22 cellular contexts compared by ENCODE assay signal in the genomic region with DNA sequence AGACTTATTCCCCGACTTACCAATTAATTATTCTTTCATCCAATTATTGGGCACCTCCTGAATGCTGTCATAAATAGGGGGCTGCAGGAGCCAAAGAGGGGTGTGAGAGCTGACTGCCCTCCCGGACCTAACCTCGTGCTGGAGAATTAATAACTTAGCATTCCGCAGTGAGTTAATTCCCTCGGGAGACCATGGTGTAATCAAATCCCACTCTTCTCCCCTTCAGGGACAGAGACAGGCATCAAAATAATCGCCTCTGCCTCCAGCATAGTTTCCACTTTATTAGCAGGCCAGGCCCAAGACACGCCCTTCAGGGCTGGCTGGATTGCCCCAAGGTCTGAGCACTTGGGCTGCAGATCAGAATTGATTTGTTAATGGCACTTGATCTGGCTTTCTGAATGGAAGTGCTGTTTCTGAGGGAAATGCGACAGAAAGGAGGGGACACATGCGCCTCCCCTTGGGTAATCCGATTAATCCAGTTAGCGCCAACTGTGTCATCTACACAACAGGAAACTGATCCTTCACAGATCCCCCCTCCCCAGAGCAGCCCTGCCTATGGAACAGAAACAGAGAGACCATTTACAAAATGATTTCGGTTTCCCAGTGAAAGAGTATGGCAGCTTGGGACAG. TPM values are rescaled to one million over a fixed set of nuclear protein-coding genes. Genes with fewer than 3 reads are reported as not detected.
DNase-seq lines count a peak whose midpoint lies in the region; ATAC-seq, FAIRE-seq and TF ChIP-seq lines count a peak whose summit lies in the region.
"Had no signal": no experiment of that assay in that cellular context is flagged by ENCODE, and none has a peak within 500 bp of the region (broad histone marks: within the 10 kb centered on the region; RNA-seq: fewer than 3 reads in every experiment).

No MANE protein-coding gene starts in this region.

- DNase-seq in CD14-positive monocyte (ENCODE audit: low spot score) (peak; percentile 6), NCI-H2171 (lab: John Stamatoyannopoulos, UW) (peak; percentile 0), SK-N-DZ (ENCODE audit: low spot score) (peak; percentile 91), posterior vena cava (ENCODE audit: low spot score) (peak; percentile 40), NCI-H1436 (lab: John Stamatoyannopoulos, UW) (no peak), RCC 7860 (ENCODE audit: low spot score) (no peak)
- no peak for DNase-seq in activated CD8-positive, alpha-beta T cell treated with anti-CD3 and anti-CD28 coated beads for 36 hours
- DNase-seq: AML-193; CD4-positive, CD25-positive, alpha-beta regulatory T cell; COR-L47; GF-D8; KG1; MV-4-11; NCI-H187 treated with DMSO at 0.1 percent for 48 hours; PC-3 had no signal

- H3K4me3 Mint-ChIP-seq in CD14-positive monocyte = no peak overlapping the region
- no peak overlapping the region for H3K4me3 Mint-ChIP-seq in activated CD8-positive, alpha-beta T cell treated with anti-CD3 and anti-CD28 coated beads for 36 hours
- H3K4me3 Mint-ChIP-seq: CD4-positive, CD25-positive, alpha-beta regulatory T cell had no signal

- H3K27me3 Mint-ChIP-seq in CD14-positive monocyte (ENCODE audit: low read depth in 3 of 3) = peaks cover 2 to 8% (median 4%) of the 10 kb centered on the region in 3 donors
- H3K27me3 Mint-ChIP-seq in activated CD8-positive, alpha-beta T cell treated with anti-CD3 and anti-CD28 coated beads for 36 hours = no peaks in the 10 kb centered on the region
- H3K27me3 Mint-ChIP-seq: CD4-positive, CD25-positive, alpha-beta regulatory T cell had no signal

- peaks cover 0 to 8% (median 0%) of the 10 kb centered on the region in 7 donors for H3K9me3 Mint-ChIP-seq in CD14-positive monocyte
- H3K9me3 Mint-ChIP-seq in activated CD8-positive, alpha-beta T cell treated with anti-CD3 and anti-CD28 coated beads for 36 hours = no peaks in the 10 kb centered on the region

- intact Hi-C loops in CD14-positive monocyte (cut with micrococcal nuclease) = no loop called here
- intact Hi-C loops in posterior vena cava (cut with DNase I) = no loop called here
- intact Hi-C loops in activated CD8-positive, alpha-beta T cell treated with anti-CD3 and anti-CD28 coated beads for 36 hours (cut with micrococcal nuclease) = no loop called here

- no peaks in the 10 kb centered on the region for H3K36me3 Mint-ChIP-seq in CD14-positive monocyte
- H3K36me3 Mint-ChIP-seq in activated CD8-positive, alpha-beta T cell treated with anti-CD3 and anti-CD28 coated beads for 36 hours (ENCODE audit: low read depth) = no peaks in the 10 kb centered on the region
- H3K36me3 Mint-ChIP-seq: CD4-positive, CD25-positive, alpha-beta regulatory T cell had no signal

- no peaks in the 10 kb centered on the region for H3K4me1 Mint-ChIP-seq in CD14-positive monocyte
- H3K4me1 Mint-ChIP-seq in activated CD8-positive, alpha-beta T cell treated with anti-CD3 and anti-CD28 coated beads for 36 hours (ENCODE audit: low read depth) = no peaks in the 10 kb centered on the region
- H3K4me1 Mint-ChIP-seq: CD4-positive, CD25-positive, alpha-beta regulatory T cell had no signal

- ATAC-seq in HG02642 (IDR thresholded peaks at IDR 0.05; ENCODE audit: poor library complexity, unreplicated experiment) = no peak
- ATAC-seq in activated CD8-positive, alpha-beta T cell treated with anti-CD3 and anti-CD28 coated beads for 36 hours = no peak
- ATAC-seq: PC-3 had no signal

- CTCF ChIA-PET in activated CD8-positive, alpha-beta T cell treated with anti-CD3 and anti-CD28 coated beads for 36 hours (lab: Charles Lee) = no interaction called here

- POLR2A ChIA-PET in activated CD8-positive, alpha-beta T cell treated with anti-CD3 and anti-CD28 coated beads for 36 hours (lab: Charles Lee) = no interaction called here

- H3K27ac Mint-ChIP-seq in CD14-positive monocyte = no peak overlapping the region
- H3K27ac Mint-ChIP-seq in activated CD8-positive, alpha-beta T cell treated with anti-CD3 and anti-CD28 coated beads for 36 hours = no peak overlapping the region
- H3K27ac Mint-ChIP-seq: CD4-positive, CD25-positive, alpha-beta regulatory T cell had no signal

- no peak for TF ChIP-seq CTCF in CD14-positive monocyte (IDR thresholded peaks at IDR 0.05)
- no peak for TF ChIP-seq CTCF in activated CD8-positive, alpha-beta T cell treated with anti-CD3 and anti-CD28 coated beads for 36 hours (IDR thresholded peaks at IDR 0.05)

- FAIRE-seq in RCC 7860 (lab: Jason Lieb, UNC) = no peak
- FAIRE-seq: GM19239, H1 had no signal

RNA-seq across cellular contexts. Expression of gene CHAT, which starts 15.6 kb away (rescaled TPM):
- polyA plus RNA-seq in CD14-positive monocyte = not detected
- polyA plus RNA-seq in SK-N-DZ (2014; cell fraction: cytosol; rRNA removed) = 1.2 and 2.8 TPM in 2 replicates
- polyA plus RNA-seq in SK-N-DZ (2014; cell fraction: nucleus; rRNA removed) = 1.3 and 3.5 TPM in 2 replicates
- total RNA-seq in posterior vena cava = not detected
- total RNA-seq in activated CD8-positive, alpha-beta T cell treated with anti-CD3 and anti-CD28 coated beads for 36 hours = not detected
- total RNA-seq: CD4-positive, CD25-positive, alpha-beta regulatory T cell; H1; HT-29; NCI-H460; PC-3; SJSA1 had no signal
- polyA plus RNA-seq: CD4-positive, CD25-positive, alpha-beta regulatory T cell; H1 had no signal

RNA-seq across cellular contexts. Expression of gene SLC18A3, which starts 19.3 kb away (rescaled TPM):
- polyA plus RNA-seq in CD14-positive monocyte = not detected
- 12.1 and 12.9 TPM in 2 replicates for polyA plus RNA-seq in SK-N-DZ (2014; cell fraction: cytosol; rRNA removed)
- polyA plus RNA-seq in SK-N-DZ (2014; cell fraction: nucleus; rRNA removed) = 6.0 and 6.4 TPM in 2 replicates
- total RNA-seq in posterior vena cava = not detected
- not detected for total RNA-seq in activated CD8-positive, alpha-beta T cell treated with anti-CD3 and anti-CD28 coated beads for 36 hours
- total RNA-seq: CD4-positive, CD25-positive, alpha-beta regulatory T cell; H1; HT-29; NCI-H460; PC-3; SJSA1; T-helper 2 cell treated with Interferon-gamma antibody and Interleukin-4, amounts not matched to agents 100 ng/mL and 5 ng/mL, for 36 hours had no signal
- polyA plus RNA-seq: CD4-positive, CD25-positive, alpha-beta regulatory T cell had no signal

RNA-seq across cellular contexts. Expression of gene C10orf53, which starts 50.0 kb away (rescaled TPM):
- polyA plus RNA-seq in CD14-positive monocyte = not detected
- 0.14 TPM in 1 of 2 replicates, not detected in the other for polyA plus RNA-seq in SK-N-DZ (2014; cell fraction: cytosol; rRNA removed)
- polyA plus RNA-seq in SK-N-DZ (2014; cell fraction: nucleus; rRNA removed) = 0.10 and 0.88 TPM in 2 replicates
- total RNA-seq in posterior vena cava = not detected
- not detected for total RNA-seq in activated CD8-positive, alpha-beta T cell treated with anti-CD3 and anti-CD28 coated beads for 36 hours
- total RNA-seq: CD4-positive, CD25-positive, alpha-beta regulatory T cell; H1; HT-29; NCI-H460; PC-3; SJSA1; T-helper 2 cell treated with Interferon-gamma antibody and Interleukin-4, amounts not matched to agents 100 ng/mL and 5 ng/mL, for 36 hours had no signal
- polyA plus RNA-seq: CD4-positive, CD25-positive, alpha-beta regulatory T cell; H1 had no signal

Comparison
In these comparisons a context has a peak if more than half of its experiments do, and no peak if none do; other contexts are left out.
1. DNase-seq: peak in CD14-positive monocyte (single experiment), NCI-H2171 (single experiment), SK-N-DZ (single experiment) and posterior vena cava (single experiment); none in NCI-H1436 (single experiment), activated CD8-positive, alpha-beta T cell treated with anti-CD3 and anti-CD28 coated beads for 36 hours (single experiment) and RCC 7860 (single experiment).